1 cellular context compared by ENCODE assay signal in genomic region chr2:17541514-17541950, GRCh38.
TF ChIP-seq lines count a peak whose summit lies in the region.

No MANE protein-coding gene starts in this region.

TF ChIP-seq in HepG2, 621 proteins besides CTCF, POLR2A, EP300 and RAD21 (continued from another document):
- TF ChIP-seq ZNF142 (CRISPR knock-in tag; IDR thresholded peaks at IDR 0.05) (peak; percentile 53; the same call in 1 of the 2 replicates), FOSL2 (CRISPR knock-in tag; IDR thresholded peaks at IDR 0.05) (no peak), ZBTB34 (CRISPR knock-in tag; IDR thresholded peaks at IDR 0.05) (no peak), ARNT2 (CRISPR knock-in tag; IDR thresholded peaks at IDR 0.05; ENCODE audit: low read depth) (no peak), ZNF292 (CRISPR knock-in tag; IDR thresholded peaks at IDR 0.05; ENCODE audit: borderline replicate concordance, low read depth) (no peak)
